8 cellular contexts compared by ENCODE assay signal in the genomic region with DNA sequence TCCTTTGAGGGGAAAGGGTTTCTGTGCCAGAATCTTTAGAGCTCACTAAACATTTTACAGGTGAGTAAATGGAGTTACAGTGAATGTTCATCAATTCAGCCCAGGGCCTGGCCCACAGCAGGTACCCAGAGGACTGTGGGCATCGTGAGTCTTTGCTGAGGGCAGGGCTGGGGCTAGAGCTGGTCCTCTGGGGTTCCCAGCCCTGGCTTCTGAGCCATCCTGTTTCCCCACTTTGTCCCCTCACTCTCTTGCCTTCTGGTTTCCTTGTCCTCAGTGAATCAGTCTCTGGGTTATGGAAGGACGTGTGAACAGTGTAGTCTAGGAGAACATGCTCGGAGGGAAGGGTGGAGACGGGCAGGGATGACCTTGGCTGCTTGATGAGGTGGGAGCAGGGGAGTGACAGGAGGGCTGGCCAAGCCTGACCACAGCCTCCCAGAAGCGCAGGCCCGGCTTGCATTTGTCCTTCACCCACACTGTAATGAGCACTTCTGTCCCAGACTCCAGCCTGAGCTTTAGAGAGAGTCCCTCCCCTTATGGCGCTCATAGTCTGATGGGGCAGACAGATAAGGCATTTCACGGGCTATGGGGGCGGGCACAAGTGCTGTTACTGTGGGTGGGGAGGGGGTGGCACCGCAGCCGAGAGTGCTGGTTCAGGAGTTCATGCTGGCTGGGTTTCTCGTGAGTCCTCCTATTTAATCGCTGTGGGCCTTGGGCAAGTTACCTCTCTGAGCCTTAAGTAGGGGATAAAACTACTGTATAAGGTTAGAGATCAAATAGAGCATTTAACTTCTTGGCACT. TPM values are rescaled to one million over a fixed set of nuclear protein-coding genes. Genes with fewer than 3 reads are reported as not detected.
A peak's percentile ranks its signal among the peaks of the same experiment; 100 is the strongest.
DNase-seq lines count a peak whose midpoint lies in the region; ATAC-seq and TF ChIP-seq lines count a peak whose summit lies in the region.

No MANE protein-coding gene starts in this region.

- peaks cover 7% of the 10 kb centered on the region for H3K4me1 ChIP-seq in mammary epithelial cell (ENCODE audit: insufficient read depth, low read length)
- peaks cover 15% of the 10 kb centered on the region for H3K4me1 ChIP-seq in body of pancreas
- peaks cover 45% of the 10 kb centered on the region for H3K4me1 ChIP-seq in upper lobe of right lung

- BruUV-seq in mammary epithelial cell (replicated peaks; lab: Mats Ljungman, UMichigan), result no TSS peak
- no TSS peak for BruUV-seq in MCF 10A (replicated peaks; lab: Mats Ljungman, UMichigan)

- POLR2A ChIA-PET in MCF 10A (lab: Yijun Ruan, JAX) (no interaction called here), RWPE1 (lab: Yijun Ruan, JAX; ENCODE audit: low non-redundant PET) (no interaction called here)

- H3K27ac Mint-ChIP-seq in MCF 10A (ENCODE audit: low read depth, unreplicated experiment), result no peak overlapping the region
- peak overlapping the region; percentile 45 to 66 for H3K27ac Mint-ChIP-seq in natural killer cell

- H4K20me1 ChIP-seq in mammary epithelial cell (ENCODE audit: insufficient read depth, low read length), result no peaks in the 10 kb centered on the region

- DNase-seq in mammary epithelial cell (no peak), MCF 10A (ENCODE audit: unreplicated experiment) (no peak), body of pancreas (peak in 1 of 4 donors; percentile 65), natural killer cell (no peak), upper lobe of right lung (peak; percentile 87), putamen (ENCODE audit: low spot score) (no peak), RWPE1 (ENCODE audit: low spot score) (no peak), NCI-H526 (lab: John Stamatoyannopoulos, UW) (no peak)

- H3K36me3 ChIP-seq in mammary epithelial cell (ENCODE audit: insufficient read depth, low read length), result no peaks in the 10 kb centered on the region
- peaks cover 0 to 2% of the 10 kb centered on the region in 2 donors for H3K36me3 ChIP-seq in body of pancreas (replicated peaks in 1 of 2; ENCODE audit: insufficient read depth in 1 of 2, low read depth in 2 of 2)
- peaks cover 15% of the 10 kb centered on the region for H3K36me3 ChIP-seq in upper lobe of right lung

- peaks cover 6% of the 10 kb centered on the region for H3K79me2 ChIP-seq in mammary epithelial cell (ENCODE audit: insufficient read depth, low read length)

- H3K9me3 Mint-ChIP-seq in MCF 10A (ENCODE audit: unreplicated experiment) (no peaks in the 10 kb centered on the region), natural killer cell (no peaks in the 10 kb centered on the region)

- no peak overlapping the region for H3K4me3 ChIP-seq in mammary epithelial cell (replicated peaks in 1 of 3; ENCODE audit: insufficient read depth in 1 of 3, low read depth in 2 of 3, low read length in 3 of 3)
- H3K4me3 ChIP-seq in body of pancreas, result no peak overlapping the region
- H3K4me3 ChIP-seq in upper lobe of right lung, result no peak overlapping the region

- H3K4me1 Mint-ChIP-seq in MCF 10A (ENCODE audit: insufficient read depth, unreplicated experiment), result no peaks in the 10 kb centered on the region
- peaks cover 69 to 82% of the 10 kb centered on the region in 2 donors for H3K4me1 Mint-ChIP-seq in natural killer cell

- no peak overlapping the region for H3K4me2 ChIP-seq in mammary epithelial cell (ENCODE audit: insufficient read depth, low read depth, low read length)

- intact Hi-C loops in mammary epithelial cell (cut with micrococcal nuclease), result no loop called here
- intact Hi-C loops in MCF 10A (cut with micrococcal nuclease), result no loop called here
- intact Hi-C loops in body of pancreas (cut with DNase I), result no loop called here
- intact Hi-C loops in natural killer cell (cut with micrococcal nuclease), result no loop called here
- intact Hi-C loops in upper lobe of right lung (cut with DNase I), result no loop called here

- ATAC-seq in body of pancreas (peak; percentile 38), natural killer cell (peak in 2 of 3 donors; percentile 46 to 52), upper lobe of right lung (peak; percentile 87)

- H3K9ac ChIP-seq in mammary epithelial cell (ENCODE audit: insufficient read depth, low read length), result no peak overlapping the region

- H3K27me3 ChIP-seq in mammary epithelial cell (ENCODE audit: insufficient read depth, low read length) (no peaks in the 10 kb centered on the region), body of pancreas (no peaks in the 10 kb centered on the region), upper lobe of right lung (no peaks in the 10 kb centered on the region)

- dilution Hi-C loops in mammary epithelial cell (cut with HindIII; ENCODE audit: low sequenced_read_pairs), result no loop called here

- no peaks in the 10 kb centered on the region for H3K27me3 Mint-ChIP-seq in MCF 10A (ENCODE audit: insufficient read depth, unreplicated experiment)
- no peaks in the 10 kb centered on the region for H3K27me3 Mint-ChIP-seq in natural killer cell (ENCODE audit: low read depth in 2 of 2)

- no peak overlapping the region for H3K27ac ChIP-seq in mammary epithelial cell (ENCODE audit: insufficient read depth, low read depth, low read length)
- peak overlapping the region in 1 of 4 donors; percentile 67 for H3K27ac ChIP-seq in body of pancreas
- peak overlapping the region; percentile 68 for H3K27ac ChIP-seq in upper lobe of right lung
- H3K27ac ChIP-seq in RWPE1, result no peak overlapping the region

- 61% methylated on average over 5 of the region's 13 CpGs for WGBS in mammary epithelial cell (ENCODE audit: low coverage, missing lambda C conversion rate)
- 49 to 54% methylated on average over 12 of the region's 13 CpGs for WGBS in body of pancreas, 2 donors

- H3K4me3 Mint-ChIP-seq in MCF 10A (ENCODE audit: unreplicated experiment), result no peak overlapping the region
- peak overlapping the region; percentile 67 for H3K4me3 Mint-ChIP-seq in natural killer cell

- in situ Hi-C loops in mammary epithelial cell (cut with MboI; ENCODE audit: low sequenced_read_pairs in 2 of 2), result no loop called here

- peaks cover 59% of the 10 kb centered on the region for H3K36me3 Mint-ChIP-seq in MCF 10A (ENCODE audit: insufficient read depth, unreplicated experiment)
- H3K36me3 Mint-ChIP-seq in natural killer cell, result no peaks in the 10 kb centered on the region

- peak overlapping the region; percentile 31 for H2AFZ ChIP-seq in mammary epithelial cell (ENCODE audit: low read depth, low read length)

- CTCF ChIA-PET in mammary epithelial cell (lab: Charles Lee; ENCODE audit: low non-redundant PET) (no interaction called here), MCF 10A (lab: Yijun Ruan, JAX) (interaction anchor here (0.6 to 1.2 kb wide), 5 partner anchors 47 to 736 kb away, joined by 3 to 5 read pairs (median 3); no protein-coding TSS in a partner anchor), RWPE1 (lab: Yijun Ruan, JAX) (no interaction called here)

- no peaks in the 10 kb centered on the region for H3K9me3 ChIP-seq in mammary epithelial cell (replicated peaks; ENCODE audit: insufficient read depth, low read length)
- H3K9me3 ChIP-seq in body of pancreas, result no peaks in the 10 kb centered on the region
- H3K9me3 ChIP-seq in upper lobe of right lung, result no peaks in the 10 kb centered on the region

- TF ChIP-seq POLR2A in body of pancreas (IDR thresholded peaks at IDR 0.05), result peak in 1 of 3 donors; percentile 47

- TF ChIP-seq CTCF in mammary epithelial cell (conservative IDR thresholded peaks at IDR 0.05 in 1 of 2, IDR thresholded peaks at IDR 0.05 in 1 of 2; ENCODE audit: extremely low read depth in 1 of 2, insufficient read depth in 1 of 2, low read depth in 1 of 2, low read length in 2 of 2), result no peak
- TF ChIP-seq CTCF in MCF 10A (IDR thresholded peaks at IDR 0.05; ENCODE audit: unreplicated experiment), result no peak
- no peak for TF ChIP-seq CTCF in body of pancreas (IDR thresholded peaks at IDR 0.05)
- no peak for TF ChIP-seq CTCF in natural killer cell (IDR thresholded peaks at IDR 0.05)
- TF ChIP-seq CTCF in upper lobe of right lung (IDR thresholded peaks at IDR 0.05), result no peak
- TF ChIP-seq CTCF in RWPE1 (conservative IDR thresholded peaks at IDR 0.05; ENCODE audit: low read depth), result no peak

RNA-seq across cellular contexts. Expression of a gene that starts 17.3 kb away (rescaled TPM):
- total RNA-seq in mammary epithelial cell (10 to 100 TPM; 62.9 to 89.5 TPM), MCF 10A (2022) (52.6 and 55.1 TPM in 2 replicates), body of pancreas (10 to 100 TPM; 10.5 to 20.0 TPM), natural killer cell (10 to 100 TPM; 36.0 to 54.7 (median 53.2) TPM), upper lobe of right lung (51.8 TPM)
- 44.2 TPM for polyA plus RNA-seq in mammary epithelial cell
- 51.9 TPM for polyA minus RNA-seq in mammary epithelial cell
